ENCODE assay signal across 11 cellular contexts in genomic region chr7:27175005-27175625, GRCh38. TPM values are rescaled to one million over a fixed set of nuclear protein-coding genes. Genes with fewer than 3 reads are reported as not detected.
DNase-seq lines count a peak whose midpoint lies in the region; ATAC-seq, FAIRE-seq and TF ChIP-seq lines count a peak whose summit lies in the region.
"Had no signal": no experiment of that assay in that cellular context is flagged by ENCODE, and none has a peak within 500 bp of the region (broad histone marks: within the 10 kb centered on the region; RNA-seq: fewer than 3 reads in every experiment).

No MANE protein-coding gene starts in this region.

- peak overlapping the region; percentile 96 for H3K27ac ChIP-seq in endothelial cell of umbilical vein (ENCODE audit: insufficient read depth, low read depth, low read length)
- H3K27ac ChIP-seq in gastrocnemius medialis, result peak overlapping the region; percentile 90 to 99 (median 95)
- H3K27ac ChIP-seq: esophagus muscularis mucosa, neutrophil, stomach had no signal

- H3K4me1 ChIP-seq in endothelial cell of umbilical vein (ENCODE audit: control insufficient read depth, extremely low read depth, insufficient read depth, low read length) (peaks cover 61% of the 10 kb centered on the region), gastrocnemius medialis (peaks cover 25 to 57% of the 10 kb centered on the region in 2 donors)

- no peak for TF ChIP-seq POLR2A in NB4 (IDR thresholded peaks at IDR 0.05; ENCODE audit: extremely low read depth, insufficient read length)
- no peak for TF ChIP-seq POLR2A in endothelial cell of umbilical vein (IDR thresholded peaks at IDR 0.05; ENCODE audit: low read depth, low read length)
- TF ChIP-seq POLR2A in gastrocnemius medialis (IDR thresholded peaks at IDR 0.05), result peak; percentile 26 to 34

- H3K9me3 ChIP-seq in endothelial cell of umbilical vein (replicated peaks; ENCODE audit: control insufficient read depth, insufficient read depth, low read length) (no peaks in the 10 kb centered on the region), gastrocnemius medialis (no peaks in the 10 kb centered on the region)
- H3K9me3 ChIP-seq: esophagus muscularis mucosa, neutrophil had no signal

- H3K4me2 ChIP-seq in endothelial cell of umbilical vein (ENCODE audit: insufficient read depth, low read length), result peak overlapping the region; percentile 98

- H4K20me1 ChIP-seq in endothelial cell of umbilical vein (replicated peaks; ENCODE audit: control insufficient read depth, extremely low read depth, insufficient read depth, low read length), result no peaks in the 10 kb centered on the region

- in situ Hi-C loops in gastrocnemius medialis (cut with MboI; ENCODE audit: low sequenced_read_pairs in 4 of 4), result loop anchor here in 3 of 4 donors (10.0 to 25.0 kb wide), 5 partner anchors 912 to 1413 kb away; partner anchors contain the start of gene CREB5 (in 1 of the 3)

- H3K36me3 ChIP-seq in endothelial cell of umbilical vein (ENCODE audit: control insufficient read depth in 2 of 2, extremely low read depth in 1 of 2, insufficient read depth in 2 of 2, low read length in 2 of 2) (no peaks in the 10 kb centered on the region), gastrocnemius medialis (no peaks in the 10 kb centered on the region)
- H3K36me3 ChIP-seq: esophagus muscularis mucosa, neutrophil, stomach had no signal

- H3K79me2 ChIP-seq in endothelial cell of umbilical vein (ENCODE audit: control insufficient read depth, insufficient read depth, low read length), result peaks cover 96% of the 10 kb centered on the region

- H3K27me3 ChIP-seq in endothelial cell of umbilical vein (ENCODE audit: control insufficient read depth in 2 of 2, insufficient read depth in 2 of 2, low read length in 2 of 2) (no peaks in the 10 kb centered on the region), gastrocnemius medialis (no peaks in the 10 kb centered on the region)

- H3K9ac ChIP-seq in endothelial cell of umbilical vein (replicated peaks; ENCODE audit: extremely low read depth, insufficient read depth, low read length), result peak overlapping the region; percentile 95

- CTCF ChIA-PET in endothelial cell of umbilical vein (lab: Charles Lee), result interaction anchor here (1.0 to 8.0 kb wide), 4 partner anchors 9 to 23 kb away, joined by 3 to 81 read pairs (median 28); partner anchors contain the start of genes HOXA11 and HOXA3

- intact Hi-C loops in endothelial cell of umbilical vein (cut with micrococcal nuclease) (no loop called here), gastrocnemius medialis (cut with DNase I; ENCODE audit: low total_unique reads) (loop anchor here (10.0 kb wide), 1 partner anchor 1500 kb away; no protein-coding TSS in a partner anchor)

- H2AFZ ChIP-seq in endothelial cell of umbilical vein (ENCODE audit: low read depth, low read length), result no peak overlapping the region

- peak; percentile 95 for FAIRE-seq in G401.6 (lab: Jason Lieb, UNC)
- FAIRE-seq in endothelial cell of umbilical vein (lab: Jason Lieb, UNC), result peak; percentile 28

- POLR2A ChIA-PET in endothelial cell of umbilical vein (lab: Charles Lee), result interaction anchor here (2.1 to 2.5 kb wide), 2 partner anchors 10 to 23 kb away, joined by 7 to 8 read pairs; partner anchors contain the start of genes HOXA11 and HOXA3

- dilution Hi-C loops in endothelial cell of umbilical vein (cut with MboI; ENCODE audit: extremely low pct_ligation_motif_present, low sequenced_read_pairs), result no loop called here

- no TSS peak for BruUV-seq in endothelial cell of umbilical vein (replicated peaks; lab: Mats Ljungman, UMichigan)

- H3K4me3 ChIP-seq in NB4 (ENCODE audit: low read depth, low read length) (no peak overlapping the region), endothelial cell of umbilical vein (replicated peaks in 1 of 3; ENCODE audit: insufficient read depth in 1 of 3, low read depth in 1 of 3, low read length in 3 of 3) (peak overlapping the region in 2 of 3 experiments; percentile 34 to 94), gastrocnemius medialis (peak overlapping the region; percentile 39 to 84 (median 63))

- no peak for TF ChIP-seq CTCF in NB4 (IDR thresholded peaks at IDR 0.05; ENCODE audit: low read depth, low read length)
- TF ChIP-seq CTCF in endothelial cell of umbilical vein (IDR thresholded peaks at IDR 0.05; ENCODE audit: extremely low read depth in 1 of 2, insufficient read depth in 1 of 2, low read depth in 1 of 2, low read length in 2 of 2), result no peak
- no peak for TF ChIP-seq CTCF in gastrocnemius medialis (IDR thresholded peaks at IDR 0.05 in 4 of 5, conservative IDR thresholded peaks at IDR 0.05 in 1 of 5)

- peak; percentile 3 to 25 for ATAC-seq in gastrocnemius medialis

- DNase-seq in NB4 (ENCODE audit: low read depth), result peak; percentile 74
- peak; percentile 70 for DNase-seq in endothelial cell of umbilical vein (ENCODE audit: low read depth, low spot score)
- peak; percentile 49 to 64 for DNase-seq in gastrocnemius medialis
- no peak for DNase-seq in NK-92 (lab: John Stamatoyannopoulos, UW; ENCODE audit: unreplicated experiment)
- no peak for DNase-seq in GM19238 (ENCODE audit: insufficient read length, low spot score)
- DNase-seq in AG08395 (ENCODE audit: low spot score), result no peak
- DNase-seq: OCI-M1 had no signal

- H3K9me1 ChIP-seq in endothelial cell of umbilical vein (replicated peaks; ENCODE audit: control insufficient read depth, extremely low read depth, insufficient read depth, low read length), result no peaks in the 10 kb centered on the region

TF ChIP-seq in endothelial cell of umbilical vein, 7 proteins besides CTCF, POLR2A, EP300 and RAD21 (continues in another document):
- TF ChIP-seq FOS (IDR thresholded peaks at IDR 0.05; ENCODE audit: borderline replicate concordance, insufficient read depth, low read length) (no peak), MYC (IDR thresholded peaks at IDR 0.05; ENCODE audit: low read depth, low read length) (no peak), MAX (IDR thresholded peaks at IDR 0.05; ENCODE audit: insufficient read depth, insufficient read length) (no peak), POLR2AphosphoS5 (IDR thresholded peaks at IDR 0.05; ENCODE audit: insufficient read depth, low read depth, low read length) (no peak)

RNA-seq across cellular contexts. Expression of gene HOXA10, which starts 1.0 kb away (rescaled TPM):
- 24.4 and 27.6 TPM in 2 replicates for total RNA-seq in endothelial cell of umbilical vein
- 23.7 and 30.3 TPM in 2 replicates for polyA plus RNA-seq in endothelial cell of umbilical vein
- 15.8 and 19.0 TPM in 2 replicates for polyA plus RNA-seq in endothelial cell of umbilical vein (2011; cell fraction: cytosol; rRNA removed)
- 16.7 TPM in 2 replicates for polyA plus RNA-seq in endothelial cell of umbilical vein (2011; cell fraction: nucleus; rRNA removed)
- polyA plus RNA-seq in endothelial cell of umbilical vein (2012), result 15.1 and 20.3 TPM in 2 replicates
- 24.4 and 30.3 TPM in 2 replicates for polyA minus RNA-seq in endothelial cell of umbilical vein
- polyA minus RNA-seq in endothelial cell of umbilical vein (2011; cell fraction: cytosol; rRNA and poly(A)+ RNA removed), result 3.2 TPM
- polyA minus RNA-seq in endothelial cell of umbilical vein (2011; cell fraction: nucleus; rRNA and poly(A)+ RNA removed), result 8.0 and 9.1 TPM in 2 replicates
- 10 to 100 TPM; 24.6 to 61.2 (median 40.0) TPM for total RNA-seq in gastrocnemius medialis
- total RNA-seq: esophagus muscularis mucosa had no signal

RNA-seq across cellular contexts. Expression of gene HOXA9, which starts 9.8 kb away (rescaled TPM):
- 61.6 and 62.9 TPM in 2 replicates for total RNA-seq in endothelial cell of umbilical vein
- 47.2 and 84.1 TPM in 2 replicates for polyA plus RNA-seq in endothelial cell of umbilical vein
- polyA plus RNA-seq in endothelial cell of umbilical vein (2011; cell fraction: cytosol; rRNA removed), result 44.6 and 46.3 TPM in 2 replicates
- polyA plus RNA-seq in endothelial cell of umbilical vein (2011; cell fraction: nucleus; rRNA removed), result 94.3 and 108 TPM in 2 replicates
- 32.3 and 47.7 TPM in 2 replicates for polyA plus RNA-seq in endothelial cell of umbilical vein (2012)
- 8.0 and 11.3 TPM in 2 replicates for polyA minus RNA-seq in endothelial cell of umbilical vein
- polyA minus RNA-seq in endothelial cell of umbilical vein (2011; cell fraction: cytosol; rRNA and poly(A)+ RNA removed), result not detected
- polyA minus RNA-seq in endothelial cell of umbilical vein (2011; cell fraction: nucleus; rRNA and poly(A)+ RNA removed), result 14.0 and 22.7 TPM in 2 replicates
- 10 to 100 TPM; 18.9 to 30.3 (median 19.5) TPM for total RNA-seq in gastrocnemius medialis

RNA-seq across cellular contexts. Expression of gene HOXA11, which starts 9.9 kb away (rescaled TPM):
- total RNA-seq in endothelial cell of umbilical vein (15.2 and 16.7 TPM in 2 replicates), gastrocnemius medialis (1 to 10 TPM; 5.1 to 7.9 (median 6.4) TPM)
- 10.4 and 10.8 TPM in 2 replicates for polyA plus RNA-seq in endothelial cell of umbilical vein
- polyA plus RNA-seq in endothelial cell of umbilical vein (2011; cell fraction: cytosol; rRNA removed), result 8.2 and 9.7 TPM in 2 replicates
- polyA plus RNA-seq in endothelial cell of umbilical vein (2011; cell fraction: nucleus; rRNA removed), result 4.6 and 5.5 TPM in 2 replicates
- polyA plus RNA-seq in endothelial cell of umbilical vein (2012), result 11.6 TPM in 2 replicates
- 6.6 and 8.6 TPM in 2 replicates for polyA minus RNA-seq in endothelial cell of umbilical vein
- polyA minus RNA-seq in endothelial cell of umbilical vein (2011; cell fraction: cytosol; rRNA and poly(A)+ RNA removed), result 2.8 TPM
- polyA minus RNA-seq in endothelial cell of umbilical vein (2011; cell fraction: nucleus; rRNA and poly(A)+ RNA removed), result 3.6 and 3.7 TPM in 2 replicates
- total RNA-seq: esophagus muscularis mucosa had no signal
- polyA plus RNA-seq: stomach had no signal

RNA-seq across cellular contexts. Expression of gene HOXA7, which starts 18.6 kb away (rescaled TPM):
- total RNA-seq in endothelial cell of umbilical vein, result 15.6 and 18.5 TPM in 2 replicates
- polyA plus RNA-seq in endothelial cell of umbilical vein, result 16.9 and 18.1 TPM in 2 replicates
- 13.0 and 13.8 TPM in 2 replicates for polyA plus RNA-seq in endothelial cell of umbilical vein (2011; cell fraction: cytosol; rRNA removed)
- polyA plus RNA-seq in endothelial cell of umbilical vein (2011; cell fraction: nucleus; rRNA removed), result 5.6 and 8.3 TPM in 2 replicates
- polyA plus RNA-seq in endothelial cell of umbilical vein (2012), result 13.9 and 16.0 TPM in 2 replicates
- polyA minus RNA-seq in endothelial cell of umbilical vein, result 8.6 and 9.4 TPM in 2 replicates
- 5.9 TPM for polyA minus RNA-seq in endothelial cell of umbilical vein (2011; cell fraction: cytosol; rRNA and poly(A)+ RNA removed)
- polyA minus RNA-seq in endothelial cell of umbilical vein (2011; cell fraction: nucleus; rRNA and poly(A)+ RNA removed), result 3.8 and 4.1 TPM in 2 replicates
- total RNA-seq in gastrocnemius medialis, result 10 to 100 TPM in 1 of 4 donors, 1 to 10 TPM in 3; 5.3 to 12.8 (median 8.6) TPM

RNA-seq across cellular contexts. Expression of gene HOXA3, which starts 22.7 kb away (rescaled TPM):
- total RNA-seq in endothelial cell of umbilical vein (12.0 and 14.0 TPM in 2 replicates), gastrocnemius medialis (1 to 10 TPM in 3 of 4 donors, under 1 TPM in 1; 0.53 to 6.2 (median 3.0) TPM)
- polyA plus RNA-seq in endothelial cell of umbilical vein, result 4.2 and 4.7 TPM in 2 replicates
- 1.5 and 2.4 TPM in 2 replicates for polyA plus RNA-seq in endothelial cell of umbilical vein (2011; cell fraction: cytosol; rRNA removed)
- polyA plus RNA-seq in endothelial cell of umbilical vein (2011; cell fraction: nucleus; rRNA removed), result 14.0 and 14.1 TPM in 2 replicates
- 4.6 and 5.6 TPM in 2 replicates for polyA plus RNA-seq in endothelial cell of umbilical vein (2012)
- polyA minus RNA-seq in endothelial cell of umbilical vein, result 1.6 and 2.0 TPM in 2 replicates
- not detected for polyA minus RNA-seq in endothelial cell of umbilical vein (2011; cell fraction: cytosol; rRNA and poly(A)+ RNA removed)
- 7.1 and 20.1 TPM in 2 replicates for polyA minus RNA-seq in endothelial cell of umbilical vein (2011; cell fraction: nucleus; rRNA and poly(A)+ RNA removed)

Comparison
In these comparisons a context has a peak if more than half of its experiments do, and no peak if none do; other contexts are left out.
1. DNase-seq: peak in NB4 (single experiment), endothelial cell of umbilical vein (single experiment) and gastrocnemius medialis (2 of 2); none in NK-92 (single experiment), GM19238 (single experiment) and AG08395 (single experiment).
2. POLR2A ChIP-seq: peak in gastrocnemius medialis (2 of 2); none in NB4 (single experiment) and endothelial cell of umbilical vein (single experiment).